Comparison of ENCODE assay signal across 2 cellular contexts in genomic region chr7:44213206-44213871, GRCh38.
TF ChIP-seq lines count a peak whose summit lies in the region.

No MANE protein-coding gene starts in this region.

TF ChIP-seq in GM23338, 12 proteins besides CTCF, POLR2A, EP300 and RAD21:
- TF ChIP-seq JUNB (IDR thresholded peaks at IDR 0.05; ENCODE audit: unreplicated experiment) (no peak), ZNF114 (CRISPR knock-in tag; IDR thresholded peaks at IDR 0.05) (no peak), NANOG (IDR thresholded peaks at IDR 0.05; ENCODE audit: borderline replicate concordance) (no peak), ZNF331 (CRISPR knock-in tag; IDR thresholded peaks at IDR 0.05; ENCODE audit: low read depth) (no peak), EZH2phosphoT487 (IDR thresholded peaks at IDR 0.05; ENCODE audit: unreplicated experiment) (no peak), CREB1 (CRISPR knock-in tag; IDR thresholded peaks at IDR 0.05; ENCODE audit: low read depth) (no peak), REST (IDR thresholded peaks at IDR 0.05; ENCODE audit: unreplicated experiment) (no peak), ZNF462 (CRISPR knock-in tag; IDR thresholded peaks at IDR 0.05) (no peak), ETS1 (IDR thresholded peaks at IDR 0.05) (no peak), EZH2 (IDR thresholded peaks at IDR 0.05; ENCODE audit: low read depth, unreplicated experiment) (no peak), POLR2AphosphoS5 (IDR thresholded peaks at IDR 0.05; ENCODE audit: low read depth) (no peak), STAT1 (IDR thresholded peaks at IDR 0.05; ENCODE audit: unreplicated experiment) (no peak)
TF ChIP-seq in GM23338: peak in this region for 0.

TF ChIP-seq in GM12878, 131 proteins besides CTCF, POLR2A, EP300 and RAD21:
- TF ChIP-seq ELK1 (IDR thresholded peaks at IDR 0.05; ENCODE audit: low read depth, low read length) (no peak), IKZF1 (conservative IDR thresholded peaks at IDR 0.05) (no peak), CEBPZ (IDR thresholded peaks at IDR 0.05; ENCODE audit: low read depth, low read length) (no peak), PBX3 (IDR thresholded peaks at IDR 0.05; ENCODE audit: insufficient replicate concordance, low read depth, low read length) (no peak), RCOR1 (conservative IDR thresholded peaks at IDR 0.05; ENCODE audit: low read depth, low read length) (no peak), TAF1 (IDR thresholded peaks at IDR 0.05; ENCODE audit: borderline replicate concordance, low read depth, low read length) (no peak), E2F4 (IDR thresholded peaks at IDR 0.05; ENCODE audit: low read depth, low read length) (no peak), BACH1 (IDR thresholded peaks at IDR 0.05; ENCODE audit: borderline replicate concordance) (no peak), YY1 (IDR thresholded peaks at IDR 0.05; ENCODE audit: low read depth, low read length) (no peak), BHLHE40 (IDR thresholded peaks at IDR 0.05; ENCODE audit: borderline replicate concordance in 1 of 2, low read depth in 2 of 2, low read length in 1 of 2) (no peak)
TF ChIP-seq in GM12878: peak in this region for 0.
